ENCODE assay signal across 8 cellular contexts in the genomic region with DNA sequence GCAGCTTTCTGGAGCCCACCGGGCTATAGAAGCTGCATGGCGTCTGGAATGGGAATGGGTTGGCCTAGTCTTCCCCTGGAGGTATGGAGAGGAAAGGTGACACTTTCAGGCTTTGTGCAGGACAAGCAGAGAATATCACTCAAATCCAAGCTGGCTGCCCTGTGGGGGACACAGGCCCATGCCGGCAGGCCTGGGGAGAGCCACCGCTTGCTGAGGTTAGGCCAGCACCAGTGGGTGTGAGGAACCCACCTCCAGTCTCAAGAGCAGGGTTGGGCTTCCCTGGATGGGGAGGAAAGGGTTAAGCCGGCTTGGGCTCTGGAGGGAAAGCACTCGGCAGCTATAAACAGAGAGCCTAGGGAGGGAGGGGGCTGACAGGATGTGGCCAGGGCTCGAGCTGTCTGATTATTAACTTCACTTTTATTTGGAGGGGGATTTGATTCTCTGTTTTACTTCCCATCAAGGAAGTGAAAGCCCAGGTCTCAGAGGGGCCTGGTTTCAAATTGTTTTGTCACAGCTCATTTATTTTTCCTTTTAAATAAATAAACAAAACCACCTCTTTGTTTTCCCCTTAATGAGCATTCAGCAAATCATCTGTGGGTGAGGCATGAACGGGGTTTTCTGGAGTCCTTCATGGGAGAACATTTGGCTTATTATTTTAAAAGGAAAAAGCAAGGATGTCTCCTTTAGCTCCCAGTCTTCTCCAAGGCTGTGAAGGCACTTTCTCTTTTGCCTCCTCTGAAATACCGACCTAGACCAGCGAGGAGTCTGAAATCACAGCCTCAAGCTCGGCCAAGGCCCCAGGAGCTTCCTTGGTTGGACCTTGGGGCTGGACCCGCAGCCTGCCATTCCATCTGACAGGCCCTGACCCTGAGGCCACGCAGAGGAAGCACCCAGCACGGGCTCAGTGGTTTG. TPM values are rescaled to one million over a fixed set of nuclear protein-coding genes. Genes with fewer than 3 reads are reported as not detected.
DNase-seq lines count a peak whose midpoint lies in the region; ATAC-seq and TF ChIP-seq lines count a peak whose summit lies in the region.

No MANE protein-coding gene starts in this region.

- H3K9ac ChIP-seq in neuronal stem cell (ENCODE audit: low read depth, low read length, poor library complexity): peak overlapping the region; percentile 60

- no peak overlapping the region for H4K8ac ChIP-seq in neuronal stem cell (ENCODE audit: low read depth, low read length)

- peak; percentile 30 for ATAC-seq in GM21367 (IDR thresholded peaks at IDR 0.05; ENCODE audit: unreplicated experiment)

- no peak overlapping the region for H3K4me2 ChIP-seq in neuronal stem cell (ENCODE audit: insufficient read depth, low read length, poor library complexity, severe bottlenecking)

- peak overlapping the region; percentile 13 for H2BK15ac ChIP-seq in neuronal stem cell (ENCODE audit: low read length)

- H3K4me1 ChIP-seq in neuronal stem cell (ENCODE audit: control insufficient read depth in 2 of 2, insufficient read depth in 1 of 2, low read depth in 1 of 2, low read length in 2 of 2) (peaks cover 15 to 27% of the 10 kb centered on the region in 2 donors), BE2C (no peaks in the 10 kb centered on the region)

- H3K18ac ChIP-seq in neuronal stem cell (ENCODE audit: low read length): peak overlapping the region; percentile 94

- WGBS in neuronal stem cell (ENCODE audit: extremely low coverage in 2 of 2, insufficient read length in 2 of 2, insufficient replicate concordance in 1 of 2), 2 donors: no CpG with 5 or more reads among the region's 14 CpGs

- no peak overlapping the region for H4K91ac ChIP-seq in neuronal stem cell (ENCODE audit: low read depth, low read length, poor library complexity)

- peak overlapping the region; percentile 39 for H3K27ac ChIP-seq in neuronal stem cell (replicated peaks; ENCODE audit: low read length)

- peak overlapping the region; percentile 81 for H2AFZ ChIP-seq in neuronal stem cell (ENCODE audit: low read length)

- peak overlapping the region; percentile 0 for H3K14ac ChIP-seq in neuronal stem cell (ENCODE audit: low read length)

- no peak overlapping the region for H2AK5ac ChIP-seq in neuronal stem cell (ENCODE audit: low read depth, low read length)

- H3K9me3 ChIP-seq in neuronal stem cell (replicated peaks in 1 of 2; ENCODE audit: control insufficient read depth in 2 of 2, insufficient read depth in 1 of 2, low read depth in 1 of 2, low read length in 2 of 2) (no peaks in the 10 kb centered on the region), BE2C (no peaks in the 10 kb centered on the region)

- H2BK12ac ChIP-seq in neuronal stem cell (ENCODE audit: low read length): no peak overlapping the region

- H3K23ac ChIP-seq in neuronal stem cell (ENCODE audit: low read depth, low read length, poor library complexity): no peak overlapping the region

- peak; percentile 87 for DNase-seq in DMS79 (lab: John Stamatoyannopoulos, UW)
- peak; percentile 60 for DNase-seq in NAMALWA (ENCODE audit: low spot score)
- peak; percentile 51 for DNase-seq in activated T-cell treated with anti-CD3 and anti-CD28 coated beads, Interleukin-2, amount 50 U/mL, for 1 hour
- DNase-seq in fibroblast of pulmonary artery (ENCODE audit: low read depth): peak; percentile 53
- no peak for DNase-seq in neuronal stem cell (ENCODE audit: low spot score)
- DNase-seq in BE2C: no peak
- no peak for DNase-seq in NCI-H1092 (lab: John Stamatoyannopoulos, UW)

- no peak for TF ChIP-seq CTCF in fibroblast of pulmonary artery (IDR thresholded peaks at IDR 0.05; ENCODE audit: low read length, missing control alignments)
- TF ChIP-seq CTCF in BE2C (IDR thresholded peaks at IDR 0.05; ENCODE audit: low read depth, low read length): no peak

- H3K4me3 ChIP-seq in fibroblast of pulmonary artery (replicated peaks; ENCODE audit: low read depth, low read length) (peak overlapping the region; percentile 20), neuronal stem cell (ENCODE audit: low read length in 2 of 2) (peak overlapping the region in 1 of 2 donors; percentile 11), BE2C (ENCODE audit: low read depth, low read length) (no peak overlapping the region)

- H3K79me1 ChIP-seq in neuronal stem cell (ENCODE audit: low read depth, low read length): no peaks in the 10 kb centered on the region

- H3K27me3 ChIP-seq in neuronal stem cell (ENCODE audit: control insufficient read depth in 3 of 3, insufficient read depth in 3 of 3, low read depth in 1 of 3, low read length in 3 of 3): no peaks in the 10 kb centered on the region
- no peaks in the 10 kb centered on the region for H3K27me3 ChIP-seq in BE2C

- H2BK120ac ChIP-seq in neuronal stem cell (ENCODE audit: low read depth, low read length): no peak overlapping the region

- no peaks in the 10 kb centered on the region for H3K36me3 ChIP-seq in neuronal stem cell (replicated peaks in 1 of 2; ENCODE audit: control insufficient read depth in 2 of 2, insufficient read depth in 2 of 2, low read length in 2 of 2)
- H3K36me3 ChIP-seq in BE2C: no peaks in the 10 kb centered on the region

- H3K4ac ChIP-seq in neuronal stem cell (ENCODE audit: low read length): no peak overlapping the region

- peak overlapping the region; percentile 63 for H2BK5ac ChIP-seq in neuronal stem cell (ENCODE audit: low read length)

RNA-seq across cellular contexts. Expression of gene ZFP36L1, which starts 21.8 kb away (rescaled TPM):
- polyA plus RNA-seq in neuronal stem cell (2013, experiment 1 of 2): 270 TPM
- 294 TPM for polyA plus RNA-seq in neuronal stem cell (2013, experiment 2 of 2)
- polyA plus RNA-seq in BE2C (2012; ENCODE audit: insufficient read depth, insufficient read length, low read depth): 0.71 TPM

Comparison
In these comparisons a context has a peak if more than half of its experiments do, and no peak if none do; other contexts are left out.
1. DNase-seq: peak in DMS79 (single experiment), NAMALWA (single experiment), activated T-cell treated with anti-CD3 and anti-CD28 coated beads, Interleukin-2, amount 50 U/mL, for 1 hour (single experiment) and fibroblast of pulmonary artery (single experiment); none in neuronal stem cell (single experiment), BE2C (single experiment) and NCI-H1092 (single experiment).